In the genomic region with DNA sequence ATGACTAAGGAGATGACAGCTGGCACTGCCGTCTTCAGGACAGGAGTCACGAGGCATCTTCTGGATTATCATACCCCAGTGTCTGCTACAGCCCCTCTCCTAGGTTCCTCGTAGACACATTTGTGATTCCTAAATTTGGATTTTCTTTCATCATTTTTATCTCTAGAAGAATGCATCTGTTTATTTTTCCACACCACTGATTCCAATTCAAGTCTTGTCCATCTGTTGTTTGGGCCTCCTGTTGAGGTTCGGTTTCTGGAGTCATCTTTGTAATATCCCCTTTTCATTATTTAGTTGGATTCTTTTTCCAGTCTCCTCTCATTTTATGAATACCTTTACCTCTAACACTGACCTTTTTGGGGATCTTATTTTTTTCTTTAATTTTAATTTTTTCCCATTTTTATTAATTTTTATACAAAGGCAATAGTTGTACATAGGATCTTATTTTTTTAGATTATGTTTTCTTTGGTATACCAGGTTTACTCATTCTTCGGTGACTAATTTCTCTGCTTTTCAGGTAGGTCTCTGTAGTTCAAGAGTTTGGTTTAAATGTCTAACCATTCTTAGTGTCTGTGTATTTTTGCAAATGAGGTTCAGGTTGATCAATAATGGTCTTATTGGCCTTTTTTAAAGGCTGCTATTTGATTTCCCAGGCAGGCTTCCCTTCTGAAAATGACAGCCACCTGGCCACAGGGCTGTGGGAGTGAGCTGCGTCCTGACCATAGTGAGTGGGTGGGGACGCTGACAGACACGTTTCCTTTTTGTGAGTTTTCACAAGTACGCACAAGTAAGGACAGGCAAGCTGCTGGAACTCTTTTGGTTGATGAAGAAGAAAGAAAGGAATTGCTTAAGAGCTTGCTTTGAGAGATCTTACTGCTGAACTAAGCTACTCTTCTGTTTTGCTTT, we compare ENCODE assay signal across 19 cellular contexts. TPM values are rescaled to one million over a fixed set of nuclear protein-coding genes. Genes with fewer than 3 reads are reported as not detected.
DNase-seq lines count a peak whose midpoint lies in the region; ATAC-seq and TF ChIP-seq lines count a peak whose summit lies in the region.
"Had no signal": no experiment of that assay in that cellular context is flagged by ENCODE, and none has a peak within 500 bp of the region (broad histone marks: within the 10 kb centered on the region; RNA-seq: fewer than 3 reads in every experiment).

No MANE protein-coding gene starts in this region.

- peaks cover 18% of the 10 kb centered on the region for H3K4me1 ChIP-seq in foreskin keratinocyte

- H3K27me3 ChIP-seq in foreskin keratinocyte = no peaks in the 10 kb centered on the region
- H3K27me3 ChIP-seq: body of pancreas, ovary, spleen had no signal

- ATAC-seq in GM19395 (IDR thresholded peaks at IDR 0.05; ENCODE audit: unreplicated experiment) (peak; percentile 55), HG03521 (IDR thresholded peaks at IDR 0.05; ENCODE audit: unreplicated experiment) (peak; percentile 50), foreskin keratinocyte (peak; percentile 82), HG03439 (IDR thresholded peaks at IDR 0.05; ENCODE audit: unreplicated experiment) (no peak), GM18858 (IDR thresholded peaks at IDR 0.05; ENCODE audit: unreplicated experiment) (no peak)
- ATAC-seq: body of pancreas, HCT116 had no signal

- TF ChIP-seq CTCF in foreskin keratinocyte (conservative IDR thresholded peaks at IDR 0.05) = peak; percentile 35

- peak; percentile 40 for DNase-seq in DMS 273 (lab: John Stamatoyannopoulos, UW; ENCODE audit: unreplicated experiment)
- no peak for DNase-seq in DMS 273 treated with DMSO at 0.1 percent for 48 hours (lab: John Stamatoyannopoulos, UW)
- DNase-seq in foreskin keratinocyte = peak; percentile 79 to 89
- DNase-seq in HCEC 1CT = no peak
- DNase-seq: 8988T; activated gamma-delta T cell treated with Interleukin-2 at 50 U/mL for 16 hours; body of pancreas; COR-L47; effector CD4-positive, alpha-beta T cell; islet precursor cell; NCI-H1417 treated with DMSO at 0.1 percent for 48 hours; NCI-H526; ovary; spleen had no signal

- H3K27ac ChIP-seq in foreskin keratinocyte = no peak overlapping the region
- H3K27ac ChIP-seq: body of pancreas, ovary, spleen had no signal

RNA-seq across cellular contexts. Expression of a gene that starts 34.5 kb away (rescaled TPM):
- total RNA-seq in foreskin keratinocyte = 34.0 and 34.3 TPM in 2 replicates
- 8.6 and 8.7 TPM in 2 replicates for polyA plus RNA-seq in foreskin keratinocyte

Comparison
In these comparisons a context has a peak if more than half of its experiments do, and no peak if none do; other contexts are left out.
1. DNase-seq: peak in DMS 273 (single experiment) and foreskin keratinocyte (2 of 2); none in DMS 273 treated with DMSO at 0.1 percent for 48 hours (single experiment) and HCEC 1CT (single experiment).
2. ATAC-seq: peak in GM19395 (single experiment), HG03521 (single experiment) and foreskin keratinocyte (single experiment); none in HG03439 (single experiment) and GM18858 (single experiment).